ENCODE assay signal across 8 cellular contexts in genomic region chr9:127158995-127159801, GRCh38. TPM values are rescaled to one million over a fixed set of nuclear protein-coding genes. Genes with fewer than 3 reads are reported as not detected.
DNase-seq lines count a peak whose midpoint lies in the region; ATAC-seq lines count a peak whose summit lies in the region.

No MANE protein-coding gene starts in this region.

- ATAC-seq in effector memory CD8-positive, alpha-beta T cell (replicated peaks): no peak
- no peak for ATAC-seq in GM21367 (IDR thresholded peaks at IDR 0.05; ENCODE audit: unreplicated experiment)

- no peaks in the 10 kb centered on the region for H3K4me1 ChIP-seq in CD8-positive, alpha-beta memory T cell (ENCODE audit: insufficient read depth, low read length)

- POLR2A ChIA-PET in CD8-positive, alpha-beta memory T cell (lab: Charles Lee): interaction anchor here (0.6 kb wide), 1 partner anchor 266 kb away, joined by 4 read pairs; no protein-coding TSS in a partner anchor

- H3K27me3 Mint-ChIP-seq in effector memory CD8-positive, alpha-beta T cell: no peaks in the 10 kb centered on the region
- peaks cover 0 to 3% of the 10 kb centered on the region in 2 donors for H3K27me3 Mint-ChIP-seq in CD8-positive, alpha-beta memory T cell

- no peaks in the 10 kb centered on the region for H3K36me3 ChIP-seq in CD8-positive, alpha-beta memory T cell (ENCODE audit: insufficient read depth, low read length)

- H3K27ac ChIP-seq in CD8-positive, alpha-beta memory T cell (ENCODE audit: low read depth, low read length): no peak overlapping the region

- peaks cover 2% of the 10 kb centered on the region for H3K36me3 Mint-ChIP-seq in effector memory CD8-positive, alpha-beta T cell (ENCODE audit: insufficient read depth)
- no peaks in the 10 kb centered on the region for H3K36me3 Mint-ChIP-seq in CD8-positive, alpha-beta memory T cell

- CTCF ChIA-PET in CD8-positive, alpha-beta memory T cell (lab: Charles Lee): no interaction called here

- peak; percentile 87 for DNase-seq in Ammon's horn (ENCODE audit: low spot score)
- peak; percentile 82 for DNase-seq in NCI-H146 (lab: John Stamatoyannopoulos, UW)
- no peak for DNase-seq in effector memory CD8-positive, alpha-beta T cell
- DNase-seq in mucosa of gallbladder (ENCODE audit: low spot score): peak; percentile 84
- DNase-seq in CD8-positive, alpha-beta memory T cell: no peak
- no peak for DNase-seq in OCI-M2 (lab: John Stamatoyannopoulos, UW; ENCODE audit: unreplicated experiment)
- no peak for DNase-seq in NCI-H1105 (lab: John Stamatoyannopoulos, UW)

- H3K9me3 Mint-ChIP-seq in effector memory CD8-positive, alpha-beta T cell: no peaks in the 10 kb centered on the region
- H3K9me3 Mint-ChIP-seq in CD8-positive, alpha-beta memory T cell: no peaks in the 10 kb centered on the region

- no peak overlapping the region for H3K4me3 Mint-ChIP-seq in effector memory CD8-positive, alpha-beta T cell
- no peak overlapping the region for H3K4me3 Mint-ChIP-seq in CD8-positive, alpha-beta memory T cell

- H3K4me3 ChIP-seq in CD8-positive, alpha-beta memory T cell (ENCODE audit: low read length): no peak overlapping the region

- H3K4me1 Mint-ChIP-seq in effector memory CD8-positive, alpha-beta T cell (ENCODE audit: low read depth in 2 of 2): peaks cover 8 to 12% of the 10 kb centered on the region in 2 donors
- peaks cover 11 to 30% (median 20%) of the 10 kb centered on the region in 3 donors for H3K4me1 Mint-ChIP-seq in CD8-positive, alpha-beta memory T cell

- peak overlapping the region; percentile 26 to 67 for H3K27ac Mint-ChIP-seq in effector memory CD8-positive, alpha-beta T cell
- peak overlapping the region in 1 of 8 donors; percentile 47 for H3K27ac Mint-ChIP-seq in CD8-positive, alpha-beta memory T cell

- no peaks in the 10 kb centered on the region for H3K9me3 ChIP-seq in CD8-positive, alpha-beta memory T cell (ENCODE audit: low read length)

- H3K27me3 ChIP-seq in CD8-positive, alpha-beta memory T cell (ENCODE audit: insufficient read depth, low read length, poor library complexity, severe bottlenecking): no peaks in the 10 kb centered on the region

RNA-seq across cellular contexts. Expression of gene ANGPTL2, which starts 36.8 kb away (rescaled TPM):
- total RNA-seq in mucosa of gallbladder: 55.2 TPM
- total RNA-seq in CD8-positive, alpha-beta memory T cell: not detected
- not detected for polyA plus RNA-seq in CD8-positive, alpha-beta memory T cell

Comparison
In these comparisons a context has a peak if more than half of its experiments do, and no peak if none do; other contexts are left out.
1. DNase-seq: peak in Ammon's horn (single experiment), NCI-H146 (single experiment) and mucosa of gallbladder (single experiment); none in effector memory CD8-positive, alpha-beta T cell (0 of 3), CD8-positive, alpha-beta memory T cell (0 of 5), OCI-M2 (single experiment) and NCI-H1105 (single experiment).
2. RNA of gene ANGPTL2, which starts 36.8 kb away (total RNA-seq): 55.2 TPM in mucosa of gallbladder (single experiment); not detected in CD8-positive, alpha-beta memory T cell; every median in the first group is over 10 times any median in the second.